In genomic region chr17:33055171-33055611, GRCh38 we compare ENCODE assay signal across 20 cellular contexts.
"Had no signal": no experiment of that assay in that cellular context is flagged by ENCODE, and none has a peak within 500 bp of the region (broad histone marks: within the 10 kb centered on the region; RNA-seq: fewer than 3 reads in every experiment).

No MANE protein-coding gene starts in this region.

- H3K36me3 Mint-ChIP-seq: brain; memory B cell; naive thymus-derived CD4-positive, alpha-beta T cell had no signal

- H3K9me3 Mint-ChIP-seq: activated T-cell treated with anti-CD3 and anti-CD28 coated beads, Interleukin-2, amount 50 U/mL, for 4 hours; brain; memory B cell had no signal

- ATAC-seq: activated T-cell treated with anti-CD3 and anti-CD28 coated beads, Interleukin-2, amount 50 U/mL, for 4 hours; left lung; mucosa of descending colon; naive thymus-derived CD4-positive, alpha-beta T cell; pancreas had no signal

- H3K27ac ChIP-seq: esophagus squamous epithelium, hepatocyte, left lung, pancreas, thyroid gland had no signal

- H3K79me2 ChIP-seq: hepatocyte had no signal

- H3K27me3 ChIP-seq: hepatocyte, pancreas, thyroid gland had no signal

- DNase-seq: activated CD4-positive, alpha-beta T cell treated with anti-CD3 and anti-CD28 coated beads, Interleukin-2, amount 50 U/mL, for 1 hour; activated CD4-positive, CD25-positive, alpha-beta regulatory T cell treated with anti-CD3 and anti-CD28 coated beads, Interleukin-2, amount 50 U/mL, for 72 hours; activated CD8-positive, alpha-beta memory T cell treated with anti-CD3 and anti-CD28 coated beads, Interleukin-2, amount 50 U/mL, for 4 hours; activated naive CD4-positive, alpha-beta T cell treated with anti-CD3 and anti-CD28 coated beads for 36 hours; activated T-cell treated with anti-CD3 and anti-CD28 coated beads, Interleukin-2, amount 50 U/mL, for 4 hours; caudate nucleus; esophagus squamous epithelium; left lung; mucosa of descending colon; naive thymus-derived CD4-positive, alpha-beta T cell; pancreas; stimulated activated CD4-positive, alpha-beta T cell treated with anti-CD3 and anti-CD28 coated beads, Interleukin-12 subunit alpha, Interleukin-12 subunit beta, amount 100 ng/mL, for 4 hours; stimulated activated CD4-positive, alpha-beta T cell treated with anti-CD3 and anti-CD28 coated beads, Interleukin-1b, Interleukin-23, amount 100 ng/mL, for 48 hours; stimulated activated CD8-positive, alpha-beta memory T cell treated with anti-CD3 and anti-CD28 coated beads, Interleukin-4, amount 100 ng/mL, for 48 hours; stimulated activated naive CD4-positive, alpha-beta T cell; T1000; thyroid gland had no signal

- H3K4me1 ChIP-seq: esophagus squamous epithelium, left lung, pancreas, thyroid gland had no signal

- H3K36me3 ChIP-seq: esophagus squamous epithelium, left lung, pancreas, thyroid gland had no signal

- H3K9me3 ChIP-seq: esophagus squamous epithelium, left lung, mucosa of descending colon, pancreas, thyroid gland had no signal

- H3K4me2 ChIP-seq: hepatocyte had no signal

- H3K4me3 Mint-ChIP-seq: activated naive CD4-positive, alpha-beta T cell treated with anti-CD3 and anti-CD28 coated beads for 36 hours; activated T-cell treated with anti-CD3 and anti-CD28 coated beads, Interleukin-2, amount 50 U/mL, for 4 hours; brain; memory B cell; naive thymus-derived CD4-positive, alpha-beta T cell had no signal

- H3K4me1 Mint-ChIP-seq: brain; memory B cell; naive thymus-derived CD4-positive, alpha-beta T cell had no signal

- H2AFZ ChIP-seq: hepatocyte had no signal

- H3K27ac Mint-ChIP-seq: activated naive CD4-positive, alpha-beta T cell treated with anti-CD3 and anti-CD28 coated beads for 36 hours; brain; memory B cell; naive thymus-derived CD4-positive, alpha-beta T cell had no signal

- H3K4me3 ChIP-seq: esophagus squamous epithelium, hepatocyte, left lung, mucosa of descending colon, pancreas, thyroid gland had no signal
